In genomic region chrX:41530082-41530481, GRCh38 we compare ENCODE assay signal across 25 cellular contexts.
"Had no signal": no experiment of that assay in that cellular context is flagged by ENCODE, and none has a peak within 500 bp of the region (broad histone marks: within the 10 kb centered on the region; RNA-seq: fewer than 3 reads in every experiment).

No MANE protein-coding gene starts in this region.

- H3K4me3 Mint-ChIP-seq: mesothelial cell of epicardium; naive B cell; natural killer cell; nephron progenitor cell; stimulated activated naive B cell treated with anti-CD40 and anti-IgM and Interleukin-4, amounts not matched to agents 10 μg/mL and 1 μg/mL and 100 μg/mL, for 72 hours had no signal

- H3K27me3 ChIP-seq: ovary, right atrium auricular region, testis, thyroid gland, transverse colon, upper lobe of left lung, vagina had no signal

- DNase-seq: islet precursor cell; left ventricle myocardium inferior; mesendoderm; naive B cell; natural killer cell; nephron progenitor cell; ovary; stimulated activated CD4-positive, alpha-beta T cell treated with anti-CD3 and anti-CD28 coated beads, Interleukin-12 subunit alpha, Interleukin-12 subunit beta, amount 100 ng/mL, for 4 hours; stimulated activated CD4-positive, alpha-beta T cell treated with anti-CD3 and anti-CD28 coated beads, Interleukin-15, amount 100 ng/mL, for 24 hours; stimulated activated CD4-positive, alpha-beta T cell treated with anti-CD3 and anti-CD28 coated beads, Interleukin-2, amount 100 ng/mL, for 24 hours; stimulated activated CD4-positive, alpha-beta T cell treated with anti-CD3 and anti-CD28 coated beads, Interleukin-4, amount 100 ng/mL, for 1 hour; stimulated activated naive B cell treated with anti-CD40 and anti-IgM and Interleukin-4, amounts not matched to agents 10 μg/mL and 1 μg/mL and 100 μg/mL, for 72 hours; stimulated activated naive CD8-positive, alpha-beta T cell treated with anti-CD3 and anti-CD28 coated beads, Interleukin-15, Interleukin-2, amounts not matched to agents 100 U/mL and 50 U/mL, for 24 hours; stomach; testis; thyroid gland; transverse colon; upper lobe of left lung had no signal

- H3K9me3 Mint-ChIP-seq: naive B cell; natural killer cell; nephron progenitor cell; stimulated activated naive B cell treated with anti-CD40 and anti-IgM and Interleukin-4, amounts not matched to agents 10 μg/mL and 1 μg/mL and 100 μg/mL, for 72 hours had no signal

- H3K27ac Mint-ChIP-seq: mesothelial cell of epicardium; natural killer cell; nephron progenitor cell; progenitor cell of endocrine pancreas; stimulated activated naive B cell treated with anti-CD40 and anti-IgM and Interleukin-4, amounts not matched to agents 10 μg/mL and 1 μg/mL and 100 μg/mL, for 72 hours had no signal

- ATAC-seq: natural killer cell; sciatic nerve; stimulated activated naive B cell treated with anti-CD40 and anti-IgM and Interleukin-4, amounts not matched to agents 10 μg/mL and 1 μg/mL and 100 μg/mL, for 72 hours; stimulated activated naive CD8-positive, alpha-beta T cell treated with anti-CD3 and anti-CD28 coated beads, Interleukin-15, Interleukin-2, amounts not matched to agents 100 U/mL and 50 U/mL, for 24 hours had no signal

- H3K27me3 Mint-ChIP-seq: progenitor cell of endocrine pancreas had no signal

- H3K4me1 Mint-ChIP-seq: mesothelial cell of epicardium; naive B cell; stimulated activated naive B cell treated with anti-CD40 and anti-IgM and Interleukin-4, amounts not matched to agents 10 μg/mL and 1 μg/mL and 100 μg/mL, for 72 hours had no signal

- H3K4me1 ChIP-seq: right atrium auricular region, stomach, testis, thyroid gland, transverse colon, upper lobe of left lung, vagina had no signal

- H3K27ac ChIP-seq: left ventricle myocardium inferior, ovary, right atrium auricular region, skin epidermis, stomach, testis, thyroid gland, transverse colon, upper lobe of left lung, vagina had no signal

- H3K4me3 ChIP-seq: left ventricle myocardium inferior, lung, ovary, right atrium auricular region, skin epidermis, stomach, testis, thyroid gland, transverse colon, upper lobe of left lung, vagina had no signal

- H3K36me3 Mint-ChIP-seq: natural killer cell had no signal

- H3K36me3 ChIP-seq: ovary, right atrium auricular region, transverse colon had no signal

- H3K9me3 ChIP-seq: left ventricle myocardium inferior, ovary, right atrium auricular region, stomach, testis, thyroid gland, transverse colon, upper lobe of left lung, vagina had no signal
